1 cellular context compared by ENCODE assay signal in genomic region chr2:75518638-75519465, GRCh38.
TF ChIP-seq lines count a peak whose summit lies in the region.

No MANE protein-coding gene starts in this region.

TF ChIP-seq in HepG2, 621 proteins besides CTCF, POLR2A, EP300 and RAD21 (continued from another document and continues in another):
- TF ChIP-seq ZNF740 (CRISPR knock-in tag; IDR thresholded peaks at IDR 0.05) (no peak), POGZ (CRISPR knock-in tag; IDR thresholded peaks at IDR 0.05) (no peak), ZNF792 (CRISPR knock-in tag; IDR thresholded peaks at IDR 0.05) (0 out of 2 replicates have a peak, but pooled peaks have one; percentile 22), ARHGAP35 (CRISPR knock-in tag; IDR thresholded peaks at IDR 0.05; ENCODE audit: borderline replicate concordance) (no peak), MYC (CRISPR knock-in tag; IDR thresholded peaks at IDR 0.05; ENCODE audit: borderline replicate concordance) (no peak), ZNF780A (CRISPR knock-in tag; IDR thresholded peaks at IDR 0.05) (0 out of 2 replicates have a peak, but pooled peaks have one; percentile 41), ZMAT5 (CRISPR knock-in tag; IDR thresholded peaks at IDR 0.05; ENCODE audit: borderline replicate concordance, low read depth) (no peak), ARID2 (CRISPR knock-in tag; IDR thresholded peaks at IDR 0.05; ENCODE audit: borderline replicate concordance) (no peak), THAP11 (CRISPR knock-in tag; IDR thresholded peaks at IDR 0.05) (no peak), ATAD3A (CRISPR knock-in tag; IDR thresholded peaks at IDR 0.05) (no peak), ZNF687 (CRISPR knock-in tag; IDR thresholded peaks at IDR 0.05) (peak; percentile 91), ZFP1 (CRISPR knock-in tag; IDR thresholded peaks at IDR 0.05) (no peak), ZNF704 (CRISPR knock-in tag; IDR thresholded peaks at IDR 0.05; ENCODE audit: borderline replicate concordance) (no peak), MIER2 (CRISPR knock-in tag; IDR thresholded peaks at IDR 0.05) (no peak), JUN (CRISPR knock-in tag; IDR thresholded peaks at IDR 0.05) (peak; percentile 59), ZNF263 (CRISPR knock-in tag; IDR thresholded peaks at IDR 0.05) (peak; percentile 94), SRSF4 (IDR thresholded peaks at IDR 0.05; ENCODE audit: low read depth, low read length, poor library complexity, severe bottlenecking) (no peak), ADNP (CRISPR knock-in tag; IDR thresholded peaks at IDR 0.05) (no peak), SIN3B (IDR thresholded peaks at IDR 0.05; ENCODE audit: low read length) (no peak), ZNF549 (CRISPR knock-in tag; IDR thresholded peaks at IDR 0.05) (no peak), SMAD3 (CRISPR knock-in tag; IDR thresholded peaks at IDR 0.05) (peak; percentile 50; the same call in 1 of the 2 replicates), ATF2 (CRISPR knock-in tag; IDR thresholded peaks at IDR 0.05) (no peak), TSC22D2 (CRISPR knock-in tag; IDR thresholded peaks at IDR 0.05; ENCODE audit: borderline replicate concordance) (no peak), RXRB (CRISPR knock-in tag; IDR thresholded peaks at IDR 0.05; ENCODE audit: borderline replicate concordance) (peak; percentile 65; the same call in 1 of the 2 replicates), ZNF570 (CRISPR knock-in tag; IDR thresholded peaks at IDR 0.05; ENCODE audit: borderline replicate concordance) (no peak), ZBTB10 (CRISPR knock-in tag; IDR thresholded peaks at IDR 0.05; ENCODE audit: borderline replicate concordance) (no peak), NFRKB (IDR thresholded peaks at IDR 0.05) (no peak), SALL2 (CRISPR knock-in tag; IDR thresholded peaks at IDR 0.05) (0 out of 2 replicates have a peak, but pooled peaks have one; percentile 22)
- TF ChIP-seq, protein P1, sequence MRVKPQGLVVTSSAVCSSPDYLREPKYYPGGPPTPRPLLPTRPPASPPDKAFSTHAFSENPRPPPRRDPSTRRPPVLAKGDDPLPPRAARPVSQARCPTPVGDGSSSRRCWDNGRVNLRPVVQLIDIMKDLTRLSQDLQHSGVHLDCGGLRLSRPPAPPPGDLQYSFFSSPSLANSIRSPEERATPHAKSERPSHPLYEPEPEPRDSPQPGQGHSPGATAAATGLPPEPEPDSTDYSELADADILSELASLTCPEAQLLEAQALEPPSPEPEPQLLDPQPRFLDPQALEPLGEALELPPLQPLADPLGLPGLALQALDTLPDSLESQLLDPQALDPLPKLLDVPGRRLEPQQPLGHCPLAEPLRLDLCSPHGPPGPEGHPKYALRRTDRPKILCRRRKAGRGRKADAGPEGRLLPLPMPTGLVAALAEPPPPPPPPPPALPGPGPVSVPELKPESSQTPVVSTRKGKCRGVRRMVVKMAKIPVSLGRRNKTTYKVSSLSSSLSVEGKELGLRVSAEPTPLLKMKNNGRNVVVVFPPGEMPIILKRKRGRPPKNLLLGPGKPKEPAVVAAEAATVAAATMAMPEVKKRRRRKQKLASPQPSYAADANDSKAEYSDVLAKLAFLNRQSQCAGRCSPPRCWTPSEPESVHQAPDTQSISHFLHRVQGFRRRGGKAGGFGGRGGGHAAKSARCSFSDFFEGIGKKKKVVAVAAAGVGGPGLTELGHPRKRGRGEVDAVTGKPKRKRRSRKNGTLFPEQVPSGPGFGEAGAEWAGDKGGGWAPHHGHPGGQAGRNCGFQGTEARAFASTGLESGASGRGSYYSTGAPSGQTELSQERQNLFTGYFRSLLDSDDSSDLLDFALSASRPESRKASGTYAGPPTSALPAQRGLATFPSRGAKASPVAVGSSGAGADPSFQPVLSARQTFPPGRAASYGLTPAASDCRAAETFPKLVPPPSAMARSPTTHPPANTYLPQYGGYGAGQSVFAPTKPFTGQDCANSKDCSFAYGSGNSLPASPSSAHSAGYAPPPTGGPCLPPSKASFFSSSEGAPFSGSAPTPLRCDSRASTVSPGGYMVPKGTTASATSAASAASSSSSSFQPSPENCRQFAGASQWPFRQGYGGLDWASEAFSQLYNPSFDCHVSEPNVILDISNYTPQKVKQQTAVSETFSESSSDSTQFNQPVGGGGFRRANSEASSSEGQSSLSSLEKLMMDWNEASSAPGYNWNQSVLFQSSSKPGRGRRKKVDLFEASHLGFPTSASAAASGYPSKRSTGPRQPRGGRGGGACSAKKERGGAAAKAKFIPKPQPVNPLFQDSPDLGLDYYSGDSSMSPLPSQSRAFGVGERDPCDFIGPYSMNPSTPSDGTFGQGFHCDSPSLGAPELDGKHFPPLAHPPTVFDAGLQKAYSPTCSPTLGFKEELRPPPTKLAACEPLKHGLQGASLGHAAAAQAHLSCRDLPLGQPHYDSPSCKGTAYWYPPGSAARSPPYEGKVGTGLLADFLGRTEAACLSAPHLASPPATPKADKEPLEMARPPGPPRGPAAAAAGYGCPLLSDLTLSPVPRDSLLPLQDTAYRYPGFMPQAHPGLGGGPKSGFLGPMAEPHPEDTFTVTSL (CRISPR knock-in tag; IDR thresholded peaks at IDR 0.05; ENCODE audit: borderline replicate concordance), result 0 out of 2 replicates have a peak, but pooled peaks have one; percentile 42
- TF ChIP-seq, protein P2, sequence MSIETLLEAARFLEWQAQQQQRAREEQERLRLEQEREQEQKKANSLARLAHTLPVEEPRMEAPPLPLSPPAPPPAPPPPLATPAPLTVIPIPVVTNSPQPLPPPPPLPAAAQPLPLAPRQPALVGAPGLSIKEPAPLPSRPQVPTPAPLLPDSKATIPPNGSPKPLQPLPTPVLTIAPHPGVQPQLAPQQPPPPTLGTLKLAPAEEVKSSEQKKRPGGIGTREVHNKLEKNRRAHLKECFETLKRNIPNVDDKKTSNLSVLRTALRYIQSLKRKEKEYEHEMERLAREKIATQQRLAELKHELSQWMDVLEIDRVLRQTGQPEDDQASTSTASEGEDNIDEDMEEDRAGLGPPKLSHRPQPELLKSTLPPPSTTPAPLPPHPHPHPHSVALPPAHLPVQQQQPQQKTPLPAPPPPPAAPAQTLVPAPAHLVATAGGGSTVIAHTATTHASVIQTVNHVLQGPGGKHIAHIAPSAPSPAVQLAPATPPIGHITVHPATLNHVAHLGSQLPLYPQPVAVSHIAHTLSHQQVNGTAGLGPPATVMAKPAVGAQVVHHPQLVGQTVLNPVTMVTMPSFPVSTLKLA (IDR thresholded peaks at IDR 0.05), result no peak
- TF ChIP-seq, protein P3, sequence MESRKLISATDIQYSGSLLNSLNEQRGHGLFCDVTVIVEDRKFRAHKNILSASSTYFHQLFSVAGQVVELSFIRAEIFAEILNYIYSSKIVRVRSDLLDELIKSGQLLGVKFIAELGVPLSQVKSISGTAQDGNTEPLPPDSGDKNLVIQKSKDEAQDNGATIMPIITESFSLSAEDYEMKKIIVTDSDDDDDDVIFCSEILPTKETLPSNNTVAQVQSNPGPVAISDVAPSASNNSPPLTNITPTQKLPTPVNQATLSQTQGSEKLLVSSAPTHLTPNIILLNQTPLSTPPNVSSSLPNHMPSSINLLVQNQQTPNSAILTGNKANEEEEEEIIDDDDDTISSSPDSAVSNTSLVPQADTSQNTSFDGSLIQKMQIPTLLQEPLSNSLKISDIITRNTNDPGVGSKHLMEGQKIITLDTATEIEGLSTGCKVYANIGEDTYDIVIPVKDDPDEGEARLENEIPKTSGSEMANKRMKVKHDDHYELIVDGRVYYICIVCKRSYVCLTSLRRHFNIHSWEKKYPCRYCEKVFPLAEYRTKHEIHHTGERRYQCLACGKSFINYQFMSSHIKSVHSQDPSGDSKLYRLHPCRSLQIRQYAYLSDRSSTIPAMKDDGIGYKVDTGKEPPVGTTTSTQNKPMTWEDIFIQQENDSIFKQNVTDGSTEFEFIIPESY (CRISPR knock-in tag; IDR thresholded peaks at IDR 0.05), result no peak
- TF ChIP-seq, protein P4, sequence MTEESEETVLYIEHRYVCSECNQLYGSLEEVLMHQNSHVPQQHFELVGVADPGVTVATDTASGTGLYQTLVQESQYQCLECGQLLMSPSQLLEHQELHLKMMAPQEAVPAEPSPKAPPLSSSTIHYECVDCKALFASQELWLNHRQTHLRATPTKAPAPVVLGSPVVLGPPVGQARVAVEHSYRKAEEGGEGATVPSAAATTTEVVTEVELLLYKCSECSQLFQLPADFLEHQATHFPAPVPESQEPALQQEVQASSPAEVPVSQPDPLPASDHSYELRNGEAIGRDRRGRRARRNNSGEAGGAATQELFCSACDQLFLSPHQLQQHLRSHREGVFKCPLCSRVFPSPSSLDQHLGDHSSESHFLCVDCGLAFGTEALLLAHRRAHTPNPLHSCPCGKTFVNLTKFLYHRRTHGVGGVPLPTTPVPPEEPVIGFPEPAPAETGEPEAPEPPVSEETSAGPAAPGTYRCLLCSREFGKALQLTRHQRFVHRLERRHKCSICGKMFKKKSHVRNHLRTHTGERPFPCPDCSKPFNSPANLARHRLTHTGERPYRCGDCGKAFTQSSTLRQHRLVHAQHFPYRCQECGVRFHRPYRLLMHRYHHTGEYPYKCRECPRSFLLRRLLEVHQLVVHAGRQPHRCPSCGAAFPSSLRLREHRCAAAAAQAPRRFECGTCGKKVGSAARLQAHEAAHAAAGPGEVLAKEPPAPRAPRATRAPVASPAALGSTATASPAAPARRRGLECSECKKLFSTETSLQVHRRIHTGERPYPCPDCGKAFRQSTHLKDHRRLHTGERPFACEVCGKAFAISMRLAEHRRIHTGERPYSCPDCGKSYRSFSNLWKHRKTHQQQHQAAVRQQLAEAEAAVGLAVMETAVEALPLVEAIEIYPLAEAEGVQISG (CRISPR knock-in tag; IDR thresholded peaks at IDR 0.05), result peak; percentile 34; the same call in 1 of the 2 replicates
- TF ChIP-seq, protein P5, sequence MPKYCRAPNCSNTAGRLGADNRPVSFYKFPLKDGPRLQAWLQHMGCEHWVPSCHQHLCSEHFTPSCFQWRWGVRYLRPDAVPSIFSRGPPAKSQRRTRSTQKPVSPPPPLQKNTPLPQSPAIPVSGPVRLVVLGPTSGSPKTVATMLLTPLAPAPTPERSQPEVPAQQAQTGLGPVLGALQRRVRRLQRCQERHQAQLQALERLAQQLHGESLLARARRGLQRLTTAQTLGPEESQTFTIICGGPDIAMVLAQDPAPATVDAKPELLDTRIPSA (CRISPR knock-in tag; IDR thresholded peaks at IDR 0.05; ENCODE audit: borderline replicate concordance), result no peak
